19 cellular contexts compared by ENCODE assay signal in the genomic region with DNA sequence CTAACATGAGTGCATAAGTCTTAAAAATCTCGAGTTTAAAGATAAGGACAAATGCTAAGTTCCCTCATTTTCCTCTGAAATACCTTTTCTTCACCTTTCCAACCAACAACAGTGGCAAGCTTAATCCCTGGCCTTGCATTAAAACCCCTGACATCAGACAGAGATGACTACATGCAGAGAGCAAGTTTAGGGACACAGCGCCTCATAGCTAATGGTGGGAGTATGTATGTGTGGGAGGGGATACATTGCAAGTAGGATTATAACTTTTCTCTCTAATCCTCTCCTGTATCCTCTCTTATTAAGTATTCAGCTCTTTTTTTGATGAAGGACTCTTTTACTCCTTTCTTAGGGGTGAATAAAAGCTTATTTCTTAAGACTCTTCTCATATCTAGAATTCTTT.
DNase-seq lines count a peak whose midpoint lies in the region; ATAC-seq and TF ChIP-seq lines count a peak whose summit lies in the region.
"Had no signal": no experiment of that assay in that cellular context is flagged by ENCODE, and none has a peak within 500 bp of the region (broad histone marks: within the 10 kb centered on the region; RNA-seq: fewer than 3 reads in every experiment).

No MANE protein-coding gene starts in this region.

- no peak overlapping the region for H3K4me3 Mint-ChIP-seq in activated CD4-positive, alpha-beta T cell treated with anti-CD3 and anti-CD28 coated beads, Interleukin-2, amount 10 ng/mL, durations not matched to agents 7 days and 5 days
- H3K4me3 Mint-ChIP-seq: CD4-positive, alpha-beta T cell; stimulated activated effector memory CD8-positive, alpha-beta T cell treated with anti-CD3 and anti-CD28 coated beads, Interleukin-12 subunit alpha, Interleukin-12 subunit beta, amount 100 ng/mL, for 72 hours; T-cell had no signal

- H3K4me1 Mint-ChIP-seq in activated CD4-positive, alpha-beta T cell treated with anti-CD3 and anti-CD28 coated beads, Interleukin-2, amount 10 ng/mL, durations not matched to agents 7 days and 5 days: no peaks in the 10 kb centered on the region
- H3K4me1 Mint-ChIP-seq: stimulated activated effector memory CD8-positive, alpha-beta T cell treated with anti-CD3 and anti-CD28 coated beads, Interleukin-12 subunit alpha, Interleukin-12 subunit beta, amount 100 ng/mL, for 72 hours; T-cell had no signal

- H3K4me1 ChIP-seq in A673 (ENCODE audit: insufficient read depth, low read length, poor library complexity, severe bottlenecking) (peaks cover 7% of the 10 kb centered on the region), HCT116 (ENCODE audit: control insufficient read depth in 1 of 2, insufficient read depth in 2 of 2, low read length in 2 of 2) (no peaks in the 10 kb centered on the region), SJCRH30 (no peaks in the 10 kb centered on the region), foreskin keratinocyte (no peaks in the 10 kb centered on the region)
- H3K4me1 ChIP-seq: adrenal gland, esophagus squamous epithelium had no signal

- H3K9me3 ChIP-seq in A673 (ENCODE audit: low read depth, low read length, poor library complexity, severe bottlenecking) (no peaks in the 10 kb centered on the region), HCT116 (ENCODE audit: control insufficient read depth in 1 of 2, insufficient read depth in 1 of 2, low read depth in 1 of 2, low read length in 2 of 2) (no peaks in the 10 kb centered on the region), SJCRH30 (replicated peaks) (no peaks in the 10 kb centered on the region; the same call in 1 of the 2 replicates)
- H3K9me3 ChIP-seq: adrenal gland, esophagus squamous epithelium, MG63 had no signal

- DNase-seq in A673 (ENCODE audit: low spot score): peak; percentile 60
- peak; percentile 1 for DNase-seq in HCT116 (ENCODE audit: low read depth, low spot score)
- DNase-seq in SJCRH30: peak; percentile 7 to 21
- DNase-seq in foreskin keratinocyte: no peak
- no peak for DNase-seq in NCI-H2227 (lab: John Stamatoyannopoulos, UW; ENCODE audit: unreplicated experiment)
- no peak for DNase-seq in activated CD4-positive, alpha-beta T cell treated with anti-CD3 and anti-CD28 coated beads, Interleukin-2, amount 10 ng/mL, durations not matched to agents 7 days and 5 days
- no peak for DNase-seq in HUDEP-2 (lab: John Stamatoyannopoulos, UW; ENCODE audit: unreplicated experiment in 76 of 76)
- DNase-seq: activated gamma-delta T cell treated with Interleukin-2 at 50 U/mL for 16 hours; adrenal gland; CD4-positive, alpha-beta T cell; central memory CD4-positive, alpha-beta T cell; esophagus squamous epithelium; GOT3; MG63; NCI-H146; T-cell had no signal

- ATAC-seq in HCT116 (no peak), foreskin keratinocyte (no peak), HG03457 (IDR thresholded peaks at IDR 0.05; ENCODE audit: unreplicated experiment) (no peak)
- ATAC-seq: HepG2; stimulated activated effector memory CD8-positive, alpha-beta T cell treated with anti-CD3 and anti-CD28 coated beads, Interleukin-12 subunit alpha, Interleukin-12 subunit beta, amount 100 ng/mL, for 72 hours; T-cell had no signal

- POLR2A ChIA-PET in A673 (lab: Charles Lee; ENCODE audit: low non-redundant PET): no interaction called here
- POLR2A ChIA-PET in HCT116 (lab: Charles Lee): no interaction called here
- POLR2A ChIA-PET in activated CD4-positive, alpha-beta T cell treated with anti-CD3 and anti-CD28 coated beads, Interleukin-2, amount 10 ng/mL, durations not matched to agents 7 days and 5 days (lab: Charles Lee): no interaction called here

- no TSS peak for BruUV-seq in A673 (replicated peaks; lab: Mats Ljungman, UMichigan)
- no TSS peak for BruUV-seq in HCT116 (replicated peaks; lab: Mats Ljungman, UMichigan)

- no peak overlapping the region for H3K4me2 ChIP-seq in HCT116 (ENCODE audit: low read length)

- H3K9ac ChIP-seq in HCT116 (ENCODE audit: low read length): no peak overlapping the region

- TF ChIP-seq RAD21 in HCT116 (IDR thresholded peaks at IDR 0.05; ENCODE audit: low read depth): peak; percentile 32; the same call in 1 of the 2 replicates

- H3K36me3 Mint-ChIP-seq in activated CD4-positive, alpha-beta T cell treated with anti-CD3 and anti-CD28 coated beads, Interleukin-2, amount 10 ng/mL, durations not matched to agents 7 days and 5 days (ENCODE audit: low read depth): no peaks in the 10 kb centered on the region
- H3K36me3 Mint-ChIP-seq: stimulated activated effector memory CD8-positive, alpha-beta T cell treated with anti-CD3 and anti-CD28 coated beads, Interleukin-12 subunit alpha, Interleukin-12 subunit beta, amount 100 ng/mL, for 72 hours; T-cell had no signal

- no peaks in the 10 kb centered on the region for H3K27me3 ChIP-seq in A673 (replicated peaks; ENCODE audit: insufficient read depth, low read depth, low read length, poor library complexity)
- no peaks in the 10 kb centered on the region for H3K27me3 ChIP-seq in HCT116 (ENCODE audit: insufficient read depth, low read length)
- H3K27me3 ChIP-seq in SJCRH30: no peaks in the 10 kb centered on the region
- no peaks in the 10 kb centered on the region for H3K27me3 ChIP-seq in foreskin keratinocyte
- H3K27me3 ChIP-seq: adrenal gland, esophagus squamous epithelium, MG63 had no signal

- H3K4me3 ChIP-seq in A673 (ENCODE audit: low read depth, low read length, poor library complexity, severe bottlenecking) (no peak overlapping the region), HCT116 (replicated peaks in 1 of 2; ENCODE audit: low read depth in 1 of 2, low read length in 2 of 2) (no peak overlapping the region), SJCRH30 (no peak overlapping the region)
- H3K4me3 ChIP-seq: adrenal gland, esophagus squamous epithelium, MG63 had no signal

- no peak for TF ChIP-seq POLR2A in HCT116 (IDR thresholded peaks at IDR 0.05; ENCODE audit: borderline replicate concordance, extremely low read depth, insufficient read depth, insufficient read length)

- H3K36me3 ChIP-seq in A673 (ENCODE audit: insufficient read depth, low read length, poor library complexity, severe bottlenecking) (no peaks in the 10 kb centered on the region), HCT116 (ENCODE audit: control insufficient read depth in 1 of 2, insufficient read depth in 2 of 2, low read length in 2 of 2) (no peaks in the 10 kb centered on the region), SJCRH30 (no peaks in the 10 kb centered on the region)
- H3K36me3 ChIP-seq: adrenal gland, esophagus squamous epithelium, MG63 had no signal

- peak overlapping the region; percentile 26 for H2AFZ ChIP-seq in HCT116 (ENCODE audit: low read depth, low read length, poor library complexity, severe bottlenecking)

- RAD21 ChIA-PET in HCT116 (lab: Charles Lee; ENCODE audit: low non-redundant PET in 1 of 2, low total read pairs in 2 of 2, uncharacterized antibody in 2 of 2, unreplicated experiment in 2 of 2): no interaction called here

- TF ChIP-seq CTCF in A673 (conservative IDR thresholded peaks at IDR 0.05; ENCODE audit: low read depth, low read length): peak; percentile 40
- peak in 2 of 3 experiments; percentile 10; a peak in 2 of 6 replicates for TF ChIP-seq CTCF in HCT116 (IDR thresholded peaks at IDR 0.05 in 2 of 3, conservative IDR thresholded peaks at IDR 0.05 in 1 of 3; ENCODE audit: borderline replicate concordance in 1 of 3, insufficient read depth in 1 of 3, low read depth in 2 of 3, low read length in 2 of 3)
- TF ChIP-seq CTCF in foreskin keratinocyte (conservative IDR thresholded peaks at IDR 0.05): peak; percentile 31

- CTCF ChIA-PET in A673 (lab: Charles Lee): no interaction called here
- CTCF ChIA-PET in HCT116 (lab: Charles Lee): no interaction called here
- CTCF ChIA-PET in activated CD4-positive, alpha-beta T cell treated with anti-CD3 and anti-CD28 coated beads, Interleukin-2, amount 10 ng/mL, durations not matched to agents 7 days and 5 days (lab: Charles Lee): no interaction called here

- no peaks in the 10 kb centered on the region for H4K20me1 ChIP-seq in HCT116 (ENCODE audit: insufficient read depth)

- no peaks in the 10 kb centered on the region for H3K79me2 ChIP-seq in HCT116 (ENCODE audit: insufficient read depth, low read length)

- H3K9me2 ChIP-seq in HCT116 (ENCODE audit: insufficient read depth): no peaks in the 10 kb centered on the region; the same call in 1 of the 2 replicates

- H3K27ac ChIP-seq in A673 (ENCODE audit: low read depth, low read length, poor library complexity, severe bottlenecking): no peak overlapping the region
- no peak overlapping the region for H3K27ac ChIP-seq in HCT116 (ENCODE audit: low read depth, low read length)
- no peak overlapping the region for H3K27ac ChIP-seq in SJCRH30
- no peak overlapping the region for H3K27ac ChIP-seq in foreskin keratinocyte
- H3K27ac ChIP-seq: adrenal gland, esophagus squamous epithelium had no signal

- no peak overlapping the region for H3K27ac Mint-ChIP-seq in activated CD4-positive, alpha-beta T cell treated with anti-CD3 and anti-CD28 coated beads, Interleukin-2, amount 10 ng/mL, durations not matched to agents 7 days and 5 days
- H3K27ac Mint-ChIP-seq: CD4-positive, alpha-beta T cell; stimulated activated effector memory CD8-positive, alpha-beta T cell treated with anti-CD3 and anti-CD28 coated beads, Interleukin-12 subunit alpha, Interleukin-12 subunit beta, amount 100 ng/mL, for 72 hours; T-cell had no signal

- no peaks in the 10 kb centered on the region for H3K9me3 Mint-ChIP-seq in activated CD4-positive, alpha-beta T cell treated with anti-CD3 and anti-CD28 coated beads, Interleukin-2, amount 10 ng/mL, durations not matched to agents 7 days and 5 days
- H3K9me3 Mint-ChIP-seq: CD4-positive, alpha-beta T cell; stimulated activated effector memory CD8-positive, alpha-beta T cell treated with anti-CD3 and anti-CD28 coated beads, Interleukin-12 subunit alpha, Interleukin-12 subunit beta, amount 100 ng/mL, for 72 hours; T-cell had no signal

- intact Hi-C loops in A673 (cut with micrococcal nuclease; ENCODE audit: unreplicated experiment) (no loop called here), HCT116 (cut with micrococcal nuclease) (no loop called here)

- H3K27me3 Mint-ChIP-seq in activated CD4-positive, alpha-beta T cell treated with anti-CD3 and anti-CD28 coated beads, Interleukin-2, amount 10 ng/mL, durations not matched to agents 7 days and 5 days: no peaks in the 10 kb centered on the region
- H3K27me3 Mint-ChIP-seq: CD4-positive, alpha-beta T cell; T-cell had no signal

Comparison
In these comparisons a context has a peak if more than half of its experiments do, and no peak if none do; other contexts are left out.
1. DNase-seq: peak in A673 (single experiment), HCT116 (single experiment) and SJCRH30 (2 of 2); none in foreskin keratinocyte (0 of 2), NCI-H2227 (single experiment), activated CD4-positive, alpha-beta T cell treated with anti-CD3 and anti-CD28 coated beads, Interleukin-2, amount 10 ng/mL, durations not matched to agents 7 days and 5 days (single experiment) and HUDEP-2 (0 of 76).
2. Peak in every context shown above with its lines, with median percentiles within 50 percentile points of each other: CTCF ChIP-seq.